ENCODE assay signal across 8 cellular contexts in the genomic region with DNA sequence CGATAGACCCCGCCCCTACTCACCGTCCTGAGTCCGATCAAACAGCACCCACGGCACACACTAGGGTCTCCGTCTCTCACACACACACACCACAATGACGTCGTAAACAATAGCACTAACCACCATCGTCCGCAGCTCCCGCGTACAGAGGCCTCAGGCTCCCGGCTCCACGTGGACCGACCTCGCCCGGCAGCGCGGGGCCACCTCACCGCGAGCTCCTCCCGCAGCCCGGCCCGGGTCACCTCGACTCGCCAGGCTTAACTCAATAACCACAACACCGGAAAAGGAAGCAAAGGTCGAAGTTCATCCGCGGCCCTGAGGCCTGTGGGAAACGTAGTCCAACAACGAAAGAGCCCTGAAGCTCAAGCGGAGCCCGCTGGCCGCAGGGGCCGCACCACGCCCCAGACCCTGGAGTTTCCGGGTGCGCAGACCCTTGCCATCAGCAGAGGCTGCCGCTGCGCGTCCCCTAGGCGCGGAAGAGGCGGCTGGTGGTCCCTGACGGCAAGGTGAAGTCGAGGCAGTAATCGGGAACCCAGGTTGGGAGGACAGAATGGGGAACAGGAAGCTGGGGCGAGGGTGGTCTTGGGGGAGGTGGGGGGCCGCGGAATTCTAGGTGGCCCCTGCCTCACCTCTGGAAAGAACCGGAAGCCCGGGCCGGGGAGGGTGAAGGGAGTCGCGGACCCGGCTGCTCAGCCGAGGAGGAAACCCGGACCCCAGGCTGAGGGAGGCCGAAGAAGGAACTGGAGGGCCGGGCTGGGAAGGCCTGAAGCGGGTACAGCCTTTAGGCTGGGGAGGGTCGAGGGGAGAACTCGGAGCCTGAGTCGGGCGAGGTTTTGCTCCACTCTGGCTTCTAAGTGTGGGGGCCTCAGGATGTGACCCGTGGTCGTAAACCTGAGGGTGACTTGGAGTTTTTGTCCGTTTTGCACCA. TPM values are rescaled to one million over a fixed set of nuclear protein-coding genes. Genes with fewer than 3 reads are reported as not detected.
DNase-seq lines count a peak whose midpoint lies in the region; ATAC-seq lines count a peak whose summit lies in the region.

Gene ZNF529 (minus strand): TSS at position 273 of the 928 bp plus-strand sequence. CDS start 946 bp downstream, outside the sequence.

- peak within 1 kb of the TSS; percentile 68 to 98 (median 97) for H3K27ac Mint-ChIP-seq in IgD-negative memory B cell

- H3K4me1 ChIP-seq in esophagus (ENCODE audit: control insufficient read depth in 2 of 2, insufficient read depth in 2 of 2, low read length in 1 of 2) (peaks cover 0 to 2% of the 10 kb centered on the region in 2 donors), mucosa of rectum (ENCODE audit: control insufficient read depth in 2 of 2, insufficient read depth in 2 of 2, low read length in 2 of 2) (peaks cover 0 to 7% of the 10 kb centered on the region in 2 donors)

- peak; percentile 90 for ATAC-seq in GM21529 (IDR thresholded peaks at IDR 0.05; ENCODE audit: unreplicated experiment)

- H3K4me3 ChIP-seq in esophagus (ENCODE audit: low read depth in 1 of 2, low read length in 2 of 2), result peak within 1 kb of the TSS; percentile 80 to 100
- H3K4me3 ChIP-seq in mucosa of rectum (ENCODE audit: low read length in 2 of 2), result peak within 1 kb of the TSS; percentile 82 to 99

- H3K27ac ChIP-seq in esophagus (ENCODE audit: low read depth in 2 of 2, low read length in 1 of 2) (peak within 1 kb of the TSS; percentile 88 to 94), mucosa of rectum (ENCODE audit: low read depth in 2 of 2, low read length in 2 of 2) (peak within 1 kb of the TSS; percentile 76 to 81)

- DNase-seq in DMS153 (lab: John Stamatoyannopoulos, UW), result peak; percentile 82
- DNase-seq in OCI-M2 (lab: John Stamatoyannopoulos, UW; ENCODE audit: unreplicated experiment), result peak; percentile 99
- DNase-seq in activated T-cell treated with anti-CD3 and anti-CD28 coated beads for 48 hours (ENCODE audit: low read depth), result peak; percentile 76
- DNase-seq in stimulated activated CD8-positive, alpha-beta memory T cell treated with anti-CD3 and anti-CD28 coated beads, Interleukin-4, amount 100 ng/mL, for 48 hours, result peak; percentile 89

- 0% methylated on average over 69 of the region's 69 CpGs for WGBS in esophagus, 2 donors

- no peaks in the 10 kb centered on the region for H3K27me3 Mint-ChIP-seq in IgD-negative memory B cell

- peaks cover 0 to 7% (median 3%) of the 10 kb centered on the region in 3 donors for H3K9me3 Mint-ChIP-seq in IgD-negative memory B cell

- H3K4me3 Mint-ChIP-seq in IgD-negative memory B cell, result peak within 1 kb of the TSS; percentile 88 to 98 (median 94)

- no peaks in the 10 kb centered on the region for H3K27me3 ChIP-seq in esophagus (ENCODE audit: control insufficient read depth in 1 of 2, insufficient read depth in 2 of 2, low read length in 2 of 2)
- H3K27me3 ChIP-seq in mucosa of rectum (ENCODE audit: control insufficient read depth in 2 of 2, insufficient read depth in 2 of 2, low read length in 2 of 2), result no peaks in the 10 kb centered on the region

- H3K36me3 ChIP-seq in esophagus (ENCODE audit: control insufficient read depth in 2 of 2, insufficient read depth in 2 of 2, low read length in 1 of 2), result peaks cover 2 to 3% of the 10 kb centered on the region in 2 donors
- H3K36me3 ChIP-seq in mucosa of rectum (ENCODE audit: control insufficient read depth in 2 of 2, insufficient read depth in 2 of 2, low read length in 2 of 2), result peaks cover 16 to 30% of the 10 kb centered on the region in 2 donors

- H3K4me1 Mint-ChIP-seq in IgD-negative memory B cell, result peaks cover 23 to 31% (median 26%) of the 10 kb centered on the region in 3 donors

- H3K9me3 ChIP-seq in esophagus (ENCODE audit: control insufficient read depth in 2 of 2, insufficient read depth in 1 of 2, low read depth in 1 of 2, low read length in 1 of 2) (no peaks in the 10 kb centered on the region), mucosa of rectum (ENCODE audit: control insufficient read depth in 2 of 2, low read length in 2 of 2) (peaks cover 0 to 6% of the 10 kb centered on the region in 2 donors)

- peak within 1 kb of the TSS; percentile 79 to 85 for H3K9ac ChIP-seq in mucosa of rectum (ENCODE audit: low read depth in 1 of 2, low read length in 2 of 2)

- peaks cover 16% of the 10 kb centered on the region for H3K36me3 Mint-ChIP-seq in IgD-negative memory B cell

RNA-seq across cellular contexts. Expression of gene ZNF529, which starts in this region (rescaled TPM):
- 6.1 TPM for polyA plus RNA-seq in IgD-negative memory B cell
- 1 to 10 TPM; 1.9 to 2.4 TPM for polyA plus RNA-seq in esophagus

Comparison
In these comparisons a context has a peak if more than half of its experiments do, and no peak if none do; other contexts are left out.
1. Peak in every context shown above with its lines: DNase-seq, ATAC-seq, H3K4me3 ChIP-seq and H3K27ac ChIP-seq.